ENCODE assay signal across 2 cellular contexts in the genomic region with DNA sequence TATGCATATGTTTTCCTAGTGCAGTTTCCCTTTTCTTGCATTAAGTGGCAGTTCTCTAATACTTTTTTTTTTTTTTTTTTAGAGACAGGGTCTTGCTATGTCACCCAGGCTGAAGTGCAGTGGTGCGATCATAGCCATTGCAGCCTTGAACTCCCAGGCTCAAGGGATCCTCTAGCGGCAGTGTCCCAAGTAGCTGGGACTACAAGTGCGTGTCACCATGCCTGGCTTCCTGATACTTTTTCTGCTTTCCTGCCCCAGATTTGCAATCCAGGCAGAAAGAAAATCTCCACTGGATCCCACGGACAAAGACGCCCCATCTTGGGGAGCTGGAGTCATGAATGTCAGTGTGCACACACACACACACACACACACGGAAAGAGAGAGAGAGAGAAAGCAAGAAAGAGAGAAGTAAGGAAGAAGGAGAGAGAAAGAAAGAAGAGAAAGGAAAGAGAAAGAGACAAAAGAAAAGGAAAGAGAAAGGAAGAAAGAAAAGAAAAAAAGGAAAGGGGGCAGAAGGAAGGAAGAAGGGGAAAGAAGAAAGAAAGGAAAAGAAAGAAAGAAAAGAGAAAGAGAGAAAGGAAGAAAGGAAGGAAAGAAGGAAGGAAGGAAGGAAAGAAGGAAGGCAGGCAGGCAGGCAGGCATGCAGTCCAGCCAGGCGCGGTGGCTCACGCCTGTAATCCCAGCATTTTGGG.
TF ChIP-seq lines count a peak whose summit lies in the region.

No MANE protein-coding gene starts in this region.

TF ChIP-seq in HCT116, 20 proteins besides CTCF, POLR2A, EP300 and RAD21:
- TF ChIP-seq, protein P1, sequence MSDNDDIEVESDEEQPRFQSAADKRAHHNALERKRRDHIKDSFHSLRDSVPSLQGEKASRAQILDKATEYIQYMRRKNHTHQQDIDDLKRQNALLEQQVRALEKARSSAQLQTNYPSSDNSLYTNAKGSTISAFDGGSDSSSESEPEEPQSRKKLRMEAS (IDR thresholded peaks at IDR 0.05), result no peak
- TF ChIP-seq ATF3 (IDR thresholded peaks at IDR 0.05), result no peak
- no peak for TF ChIP-seq SRF (IDR thresholded peaks at IDR 0.05; ENCODE audit: low read depth)
- no peak for TF ChIP-seq FOSL1 (IDR thresholded peaks at IDR 0.05; ENCODE audit: low read depth)

TF ChIP-seq in SK-N-SH treated with all-trans-retinoic acid at 6 μM for 48 hours, 23 proteins besides CTCF, POLR2A, EP300 and RAD21:
- TF ChIP-seq SNAI2 (CRISPR knock-in tag; IDR thresholded peaks at IDR 0.05) (no peak), CSRNP3 (CRISPR knock-in tag; IDR thresholded peaks at IDR 0.05) (no peak), PPARA (CRISPR knock-in tag; IDR thresholded peaks at IDR 0.05; ENCODE audit: borderline replicate concordance) (no peak), POU6F1 (CRISPR knock-in tag; IDR thresholded peaks at IDR 0.05; ENCODE audit: borderline replicate concordance, low read depth) (no peak)
